28 cellular contexts compared by ENCODE assay signal in the genomic region with DNA sequence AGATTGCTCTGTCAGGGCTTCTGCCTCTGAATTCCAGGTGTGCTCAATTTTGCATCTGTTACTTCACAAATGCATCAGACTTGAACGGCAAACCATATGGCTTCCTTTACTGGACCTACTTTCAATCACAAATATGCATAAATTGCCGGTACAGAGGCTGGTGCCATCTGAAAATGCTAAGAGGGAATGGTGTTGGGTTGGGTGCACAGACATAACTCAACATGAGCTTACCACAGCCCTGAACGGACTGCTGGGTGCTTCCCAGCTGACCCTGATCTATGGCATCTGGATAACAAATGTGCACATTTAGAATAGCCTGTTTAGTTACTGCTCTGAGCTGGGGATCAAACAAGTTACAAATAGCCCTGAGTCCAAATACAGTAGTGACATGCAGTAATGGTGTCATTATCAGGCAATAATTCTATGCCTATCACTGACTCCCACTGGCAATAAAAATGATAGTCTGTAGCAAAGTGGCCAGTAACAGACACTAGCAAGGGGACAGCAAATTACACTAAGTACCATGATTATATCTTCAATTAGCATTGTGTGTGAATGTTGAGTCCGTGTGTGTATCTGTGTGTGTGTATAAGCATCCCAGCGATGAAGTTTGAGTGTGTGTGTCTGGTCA.
"Had no signal": no experiment of that assay in that cellular context is flagged by ENCODE, and none has a peak within 500 bp of the region (broad histone marks: within the 10 kb centered on the region; RNA-seq: fewer than 3 reads in every experiment).

No MANE protein-coding gene starts in this region.

- H3K27me3 Mint-ChIP-seq: activated B cell treated with CpG ODN at 0.5 μM for 24 hours; activated CD4-positive, alpha-beta T cell treated with anti-CD3 and anti-CD28 coated beads, Interleukin-2, amount 10 ng/mL, durations not matched to agents 24 days and 14 days; activated CD8-positive, alpha-beta memory T cell treated with anti-CD3 and anti-CD28 coated beads, Interleukin-2, amount 10 ng/mL, durations not matched to agents 7 days and 5 days; central memory CD8-positive, alpha-beta T cell; IgD-negative memory B cell; T-cell had no signal

- H3K9me3 Mint-ChIP-seq: activated B cell treated with CpG ODN at 0.5 μM for 24 hours; activated CD4-positive, alpha-beta T cell treated with anti-CD3 and anti-CD28 coated beads, Interleukin-2, amount 10 ng/mL, durations not matched to agents 24 days and 14 days; activated naive CD4-positive, alpha-beta T cell treated with anti-CD3 and anti-CD28 coated beads, Interleukin-2, amount 50 U/mL, for 24 hours; activated T-cell treated with anti-CD3 and anti-CD28 coated beads, Interleukin-2, amount 50 U/mL, for 24 hours; activated T-helper 1 cell treated with anti-CD3 and anti-CD28 coated beads, Interleukin-12 subunit alpha, Interleukin-12 subunit beta, Interleukin-2, Interleukin-4 antibody, amounts not matched to agents 30 ng/mL and 10 ng/mL and 1 ng/mL, durations not matched to agents 14 hours and 24 hours and 36 hours; central memory CD8-positive, alpha-beta T cell; T-cell had no signal

- DNase-seq: activated B cell treated with CpG ODN at 0.5 μM for 24 hours; activated CD4-positive, alpha-beta T cell treated with anti-CD3 and anti-CD28 coated beads for 1 hour; activated CD4-positive, alpha-beta T cell treated with anti-CD3 and anti-CD28 coated beads, Interleukin-2, amount 10 ng/mL, durations not matched to agents 24 days and 14 days; activated CD4-positive, alpha-beta T cell treated with anti-CD3 and anti-CD28 coated beads, Interleukin-2, amount 50 U/mL, for 48 hours; activated CD8-positive, alpha-beta memory T cell treated with anti-CD3 and anti-CD28 coated beads, Interleukin-2, amount 10 ng/mL, durations not matched to agents 7 days and 5 days; activated effector memory CD4-positive, alpha-beta T cell treated with Interleukin-2 at 50 U/mL for 16 hours; activated naive CD4-positive, alpha-beta T cell; activated T-cell treated with anti-CD3 and anti-CD28 coated beads, Interleukin-2, amount 50 U/mL, for 24 hours; aorta; KG1; MV-4-11; NCI-H1105; NCI-H1436; NCI-H187 treated with DMSO at 0.1 percent for 48 hours; NCI-H2081 treated with DMSO at 0.1 percent for 48 hours; NCI-H510A treated with DMSO at 0.1 percent for 48 hours; Peyer's patch; Right ventricle myocardium superior; SJCRH30; T-cell; T-helper 2 cell; T1000 had no signal

- H3K4me1 Mint-ChIP-seq: activated B cell treated with CpG ODN at 0.5 μM for 24 hours; activated CD4-positive, alpha-beta T cell treated with anti-CD3 and anti-CD28 coated beads, Interleukin-2, amount 10 ng/mL, durations not matched to agents 24 days and 14 days; activated CD8-positive, alpha-beta memory T cell treated with anti-CD3 and anti-CD28 coated beads, Interleukin-2, amount 10 ng/mL, durations not matched to agents 7 days and 5 days; activated naive CD4-positive, alpha-beta T cell treated with anti-CD3 and anti-CD28 coated beads, Interleukin-2, amount 50 U/mL, for 24 hours; central memory CD8-positive, alpha-beta T cell; IgD-negative memory B cell; T-cell had no signal

- H3K4me3 ChIP-seq: breast epithelium, Peyer's patch, SJCRH30 had no signal

- H3K4me3 Mint-ChIP-seq: activated B cell treated with CpG ODN at 0.5 μM for 24 hours; activated CD4-positive, alpha-beta T cell treated with anti-CD3 and anti-CD28 coated beads, Interleukin-2, amount 10 ng/mL, durations not matched to agents 24 days and 14 days; activated CD8-positive, alpha-beta memory T cell treated with anti-CD3 and anti-CD28 coated beads, Interleukin-2, amount 10 ng/mL, durations not matched to agents 7 days and 5 days; activated naive CD4-positive, alpha-beta T cell treated with anti-CD3 and anti-CD28 coated beads, Interleukin-2, amount 50 U/mL, for 24 hours; activated T-cell treated with anti-CD3 and anti-CD28 coated beads, Interleukin-2, amount 50 U/mL, for 24 hours; activated T-helper 1 cell treated with anti-CD3 and anti-CD28 coated beads, Interleukin-12 subunit alpha, Interleukin-12 subunit beta, Interleukin-2, Interleukin-4 antibody, amounts not matched to agents 30 ng/mL and 10 ng/mL and 1 ng/mL, durations not matched to agents 14 hours and 24 hours and 36 hours; central memory CD8-positive, alpha-beta T cell; IgD-negative memory B cell; T-cell had no signal

- H3K27ac ChIP-seq: breast epithelium, Peyer's patch, RWPE1, SJCRH30 had no signal

- H3K27ac Mint-ChIP-seq: activated B cell treated with CpG ODN at 0.5 μM for 24 hours; activated CD4-positive, alpha-beta T cell treated with anti-CD3 and anti-CD28 coated beads, Interleukin-2, amount 10 ng/mL, durations not matched to agents 24 days and 14 days; activated CD8-positive, alpha-beta memory T cell treated with anti-CD3 and anti-CD28 coated beads, Interleukin-2, amount 10 ng/mL, durations not matched to agents 7 days and 5 days; activated naive CD4-positive, alpha-beta T cell treated with anti-CD3 and anti-CD28 coated beads, Interleukin-2, amount 50 U/mL, for 24 hours; activated T-cell treated with anti-CD3 and anti-CD28 coated beads, Interleukin-2, amount 50 U/mL, for 24 hours; activated T-helper 1 cell treated with anti-CD3 and anti-CD28 coated beads, Interleukin-12 subunit alpha, Interleukin-12 subunit beta, Interleukin-2, Interleukin-4 antibody, amounts not matched to agents 30 ng/mL and 10 ng/mL and 1 ng/mL, durations not matched to agents 14 hours and 24 hours and 36 hours; IgD-negative memory B cell; T-cell had no signal

- H3K9me3 ChIP-seq: breast epithelium, Peyer's patch, SJCRH30 had no signal

- ATAC-seq: activated CD8-positive, alpha-beta memory T cell treated with anti-CD3 and anti-CD28 coated beads, Interleukin-2, amount 10 ng/mL, durations not matched to agents 7 days and 5 days; T-cell had no signal

- H3K36me3 ChIP-seq: breast epithelium, Peyer's patch, SJCRH30 had no signal

- H3K4me1 ChIP-seq: breast epithelium, Peyer's patch, SJCRH30 had no signal

- H3K36me3 Mint-ChIP-seq: activated CD8-positive, alpha-beta memory T cell treated with anti-CD3 and anti-CD28 coated beads, Interleukin-2, amount 10 ng/mL, durations not matched to agents 7 days and 5 days; activated naive CD4-positive, alpha-beta T cell treated with anti-CD3 and anti-CD28 coated beads, Interleukin-2, amount 50 U/mL, for 24 hours; IgD-negative memory B cell; T-cell had no signal

- H3K27me3 ChIP-seq: breast epithelium, Peyer's patch, SJCRH30 had no signal
